1 cellular context compared by ENCODE assay signal in the genomic region with DNA sequence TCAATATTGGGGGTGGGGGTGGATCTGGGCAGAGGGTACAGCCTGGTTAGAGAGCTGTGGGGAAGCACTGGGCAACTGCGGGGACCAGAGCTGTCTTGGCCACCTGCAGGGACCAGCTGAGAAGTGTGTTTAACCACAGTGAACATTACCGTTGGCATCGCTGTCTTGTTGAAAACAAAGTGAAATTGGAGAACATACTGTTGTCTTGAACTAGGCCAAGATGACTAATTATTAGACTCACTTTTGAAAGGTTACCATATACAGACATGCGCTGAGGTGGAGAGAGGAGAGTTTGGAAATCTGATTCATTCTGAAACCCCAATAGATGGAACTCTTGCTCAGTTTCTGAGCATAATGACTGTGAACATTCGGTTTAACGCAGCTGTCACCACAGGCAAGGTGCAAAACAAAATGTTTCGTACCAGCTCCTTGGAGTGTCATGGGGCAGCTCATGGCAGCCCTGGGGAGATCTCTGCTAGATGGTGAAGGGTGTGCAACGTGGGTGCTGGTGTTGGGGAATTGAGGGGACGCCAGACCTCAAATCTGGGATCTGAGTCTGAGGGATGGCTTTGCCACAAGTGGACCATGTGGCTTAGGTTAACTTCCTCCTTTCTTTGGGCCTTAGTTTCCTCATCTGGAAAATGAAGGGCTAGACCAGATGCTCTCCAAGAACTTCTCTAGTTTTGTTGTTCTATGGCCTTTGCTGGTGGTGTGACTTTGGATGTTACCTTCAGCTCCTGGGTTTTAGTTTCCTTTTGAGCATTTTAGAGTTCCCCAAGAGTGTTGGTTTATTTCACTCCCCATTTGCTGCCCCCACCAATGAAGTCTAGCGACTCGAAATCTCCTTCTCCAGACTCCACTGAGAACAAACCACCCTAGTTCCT.
A peak's percentile ranks its signal among the peaks of the same experiment; 100 is the strongest.
TF ChIP-seq lines count a peak whose summit lies in the region.

No MANE protein-coding gene starts in this region.

TF ChIP-seq in GM12878, 131 proteins besides CTCF, POLR2A, EP300 and RAD21 (continued from another document and continues in another):
- no peak for TF ChIP-seq STAT1 (conservative IDR thresholded peaks at IDR 0.05)
- TF ChIP-seq CBX5 (IDR thresholded peaks at IDR 0.05; ENCODE audit: low read depth), result no peak
- TF ChIP-seq ZNF217 (IDR thresholded peaks at IDR 0.05), result peak; percentile 82
- TF ChIP-seq, protein P1, sequence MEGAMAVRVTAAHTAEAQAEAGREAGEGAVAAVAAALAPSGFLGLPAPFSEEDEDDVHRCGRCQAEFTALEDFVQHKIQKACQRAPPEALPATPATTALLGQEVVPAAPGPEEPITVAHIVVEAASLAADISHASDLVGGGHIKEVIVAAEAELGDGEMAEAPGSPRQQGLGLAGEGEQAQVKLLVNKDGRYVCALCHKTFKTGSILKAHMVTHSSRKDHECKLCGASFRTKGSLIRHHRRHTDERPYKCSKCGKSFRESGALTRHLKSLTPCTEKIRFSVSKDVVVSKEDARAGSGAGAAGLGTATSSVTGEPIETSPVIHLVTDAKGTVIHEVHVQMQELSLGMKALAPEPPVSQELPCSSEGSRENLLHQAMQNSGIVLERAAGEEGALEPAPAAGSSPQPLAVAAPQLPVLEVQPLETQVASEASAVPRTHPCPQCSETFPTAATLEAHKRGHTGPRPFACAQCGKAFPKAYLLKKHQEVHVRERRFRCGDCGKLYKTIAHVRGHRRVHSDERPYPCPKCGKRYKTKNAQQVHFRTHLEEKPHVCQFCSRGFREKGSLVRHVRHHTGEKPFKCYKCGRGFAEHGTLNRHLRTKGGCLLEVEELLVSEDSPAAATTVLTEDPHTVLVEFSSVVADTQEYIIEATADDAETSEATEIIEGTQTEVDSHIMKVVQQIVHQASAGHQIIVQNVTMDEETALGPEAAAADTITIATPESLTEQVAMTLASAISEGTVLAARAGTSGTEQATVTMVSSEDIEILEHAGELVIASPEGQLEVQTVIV (IDR thresholded peaks at IDR 0.05; ENCODE audit: borderline replicate concordance, partially characterized antibody), result no peak
- no peak for TF ChIP-seq HDAC2 (IDR thresholded peaks at IDR 0.05)
- peak; percentile 97 for TF ChIP-seq BCL11A (IDR thresholded peaks at IDR 0.05; ENCODE audit: low read depth, low read length)
- TF ChIP-seq RAD51 (IDR thresholded peaks at IDR 0.05), result no peak
- no peak for TF ChIP-seq SREBF1 (IDR thresholded peaks at IDR 0.05; ENCODE audit: low read length)
- TF ChIP-seq, protein P2, sequence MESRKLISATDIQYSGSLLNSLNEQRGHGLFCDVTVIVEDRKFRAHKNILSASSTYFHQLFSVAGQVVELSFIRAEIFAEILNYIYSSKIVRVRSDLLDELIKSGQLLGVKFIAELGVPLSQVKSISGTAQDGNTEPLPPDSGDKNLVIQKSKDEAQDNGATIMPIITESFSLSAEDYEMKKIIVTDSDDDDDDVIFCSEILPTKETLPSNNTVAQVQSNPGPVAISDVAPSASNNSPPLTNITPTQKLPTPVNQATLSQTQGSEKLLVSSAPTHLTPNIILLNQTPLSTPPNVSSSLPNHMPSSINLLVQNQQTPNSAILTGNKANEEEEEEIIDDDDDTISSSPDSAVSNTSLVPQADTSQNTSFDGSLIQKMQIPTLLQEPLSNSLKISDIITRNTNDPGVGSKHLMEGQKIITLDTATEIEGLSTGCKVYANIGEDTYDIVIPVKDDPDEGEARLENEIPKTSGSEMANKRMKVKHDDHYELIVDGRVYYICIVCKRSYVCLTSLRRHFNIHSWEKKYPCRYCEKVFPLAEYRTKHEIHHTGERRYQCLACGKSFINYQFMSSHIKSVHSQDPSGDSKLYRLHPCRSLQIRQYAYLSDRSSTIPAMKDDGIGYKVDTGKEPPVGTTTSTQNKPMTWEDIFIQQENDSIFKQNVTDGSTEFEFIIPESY (IDR thresholded peaks at IDR 0.05), result no peak
- peak; percentile 74 for TF ChIP-seq ZNF24 (IDR thresholded peaks at IDR 0.05)
- TF ChIP-seq BCLAF1 (IDR thresholded peaks at IDR 0.05), result no peak
- TF ChIP-seq E2F4 (IDR thresholded peaks at IDR 0.05; ENCODE audit: low read depth, low read length), result no peak
- TF ChIP-seq MEF2B (IDR thresholded peaks at IDR 0.05; ENCODE audit: partially characterized antibody, poor library complexity, severe bottlenecking), result peak; percentile 92
- TF ChIP-seq YBX1 (IDR thresholded peaks at IDR 0.05), result no peak
- peak; percentile 44; the same call in 1 of the 2 replicates for TF ChIP-seq LARP7 (IDR thresholded peaks at IDR 0.05)
- TF ChIP-seq SMC3 (IDR thresholded peaks at IDR 0.05; ENCODE audit: borderline replicate concordance, low read length), result no peak; the same call in 1 of the 2 replicates
- TF ChIP-seq BHLHE40 (IDR thresholded peaks at IDR 0.05; ENCODE audit: borderline replicate concordance in 1 of 2, low read depth in 2 of 2, low read length in 1 of 2), result peak; percentile 75
- TF ChIP-seq MYC (IDR thresholded peaks at IDR 0.05; ENCODE audit: insufficient read depth, insufficient read length, insufficient replicate concordance, low read length, severe bottlenecking), result no peak
- TF ChIP-seq, protein P3, sequence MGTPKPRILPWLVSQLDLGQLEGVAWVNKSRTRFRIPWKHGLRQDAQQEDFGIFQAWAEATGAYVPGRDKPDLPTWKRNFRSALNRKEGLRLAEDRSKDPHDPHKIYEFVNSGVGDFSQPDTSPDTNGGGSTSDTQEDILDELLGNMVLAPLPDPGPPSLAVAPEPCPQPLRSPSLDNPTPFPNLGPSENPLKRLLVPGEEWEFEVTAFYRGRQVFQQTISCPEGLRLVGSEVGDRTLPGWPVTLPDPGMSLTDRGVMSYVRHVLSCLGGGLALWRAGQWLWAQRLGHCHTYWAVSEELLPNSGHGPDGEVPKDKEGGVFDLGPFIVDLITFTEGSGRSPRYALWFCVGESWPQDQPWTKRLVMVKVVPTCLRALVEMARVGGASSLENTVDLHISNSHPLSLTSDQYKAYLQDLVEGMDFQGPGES (IDR thresholded peaks at IDR 0.05), result no peak
- peak; percentile 62 for TF ChIP-seq SP1 (IDR thresholded peaks at IDR 0.05; ENCODE audit: low read depth, low read length)
- peak; percentile 96 for TF ChIP-seq CBFB (IDR thresholded peaks at IDR 0.05; ENCODE audit: low read depth)
- TF ChIP-seq ZBED1 (IDR thresholded peaks at IDR 0.05; ENCODE audit: borderline replicate concordance), result no peak
- TF ChIP-seq DPF2 (IDR thresholded peaks at IDR 0.05), result peak; percentile 99
- peak; percentile 98 for TF ChIP-seq MTA2 (IDR thresholded peaks at IDR 0.05; ENCODE audit: low read depth)
- TF ChIP-seq PAX8 (IDR thresholded peaks at IDR 0.05), result no peak
- TF ChIP-seq HDAC6 (IDR thresholded peaks at IDR 0.05; ENCODE audit: unreplicated experiment), result no peak
- TF ChIP-seq HDGF (IDR thresholded peaks at IDR 0.05), result peak; percentile 51; the same call in 1 of the 2 replicates
- no peak for TF ChIP-seq RBBP5 (conservative IDR thresholded peaks at IDR 0.05)
- no peak for TF ChIP-seq TAF1 (IDR thresholded peaks at IDR 0.05; ENCODE audit: borderline replicate concordance, low read depth, low read length)
- TF ChIP-seq CHD2 (IDR thresholded peaks at IDR 0.05; ENCODE audit: borderline replicate concordance, low read depth, low read length), result peak; percentile 89
- TF ChIP-seq SPI1 (IDR thresholded peaks at IDR 0.05; ENCODE audit: borderline replicate concordance, insufficient read depth, low read depth, low read length), result no peak; the same call in 1 of the 2 replicates
- TF ChIP-seq HCFC1 (IDR thresholded peaks at IDR 0.05; ENCODE audit: low read length), result no peak; the same call in 1 of the 2 replicates
- peak; percentile 99 for TF ChIP-seq IKZF2 (IDR thresholded peaks at IDR 0.05)
- TF ChIP-seq SUPT20H (IDR thresholded peaks at IDR 0.05; ENCODE audit: borderline replicate concordance, control insufficient read depth, low read depth, low read length), result no peak
- TF ChIP-seq CHD1 (IDR thresholded peaks at IDR 0.05; ENCODE audit: low read depth, low read length), result peak; percentile 54; the same call in 1 of the 2 replicates
- TF ChIP-seq CREM (IDR thresholded peaks at IDR 0.05; ENCODE audit: low read depth), result peak; percentile 94
- TF ChIP-seq JUND (IDR thresholded peaks at IDR 0.05; ENCODE audit: low read depth, low read length), result peak; percentile 92
- TF ChIP-seq SREBF2 (IDR thresholded peaks at IDR 0.05; ENCODE audit: low read length), result no peak
- TF ChIP-seq SUZ12 (IDR thresholded peaks at IDR 0.05; ENCODE audit: unreplicated experiment), result no peak
- TF ChIP-seq ZNF207 (IDR thresholded peaks at IDR 0.05; ENCODE audit: borderline replicate concordance), result peak; percentile 23; the same call in 1 of the 2 replicates
- TF ChIP-seq CREB1 (IDR thresholded peaks at IDR 0.05; ENCODE audit: low read depth), result peak; percentile 25; the same call in 1 of the 2 replicates
- TF ChIP-seq POLR2AphosphoS2 (IDR thresholded peaks at IDR 0.05; ENCODE audit: low read depth, low read length), result no peak
- TF ChIP-seq SIN3A (IDR thresholded peaks at IDR 0.05; ENCODE audit: low read depth, low read length), result no peak
- peak; percentile 71 for TF ChIP-seq ZNF592 (IDR thresholded peaks at IDR 0.05)
- TF ChIP-seq TCF3 (IDR thresholded peaks at IDR 0.05; ENCODE audit: borderline replicate concordance, insufficient read depth, low read depth, low read length), result peak; percentile 96
- peak; percentile 96 for TF ChIP-seq RELB (IDR thresholded peaks at IDR 0.05; ENCODE audit: low read depth)
- TF ChIP-seq PKNOX1 (IDR thresholded peaks at IDR 0.05), result peak; percentile 62
- peak; percentile 55; the same call in 1 of the 2 replicates for TF ChIP-seq BACH1 (IDR thresholded peaks at IDR 0.05; ENCODE audit: borderline replicate concordance)
